1 cellular context compared by ENCODE assay signal in the genomic region with DNA sequence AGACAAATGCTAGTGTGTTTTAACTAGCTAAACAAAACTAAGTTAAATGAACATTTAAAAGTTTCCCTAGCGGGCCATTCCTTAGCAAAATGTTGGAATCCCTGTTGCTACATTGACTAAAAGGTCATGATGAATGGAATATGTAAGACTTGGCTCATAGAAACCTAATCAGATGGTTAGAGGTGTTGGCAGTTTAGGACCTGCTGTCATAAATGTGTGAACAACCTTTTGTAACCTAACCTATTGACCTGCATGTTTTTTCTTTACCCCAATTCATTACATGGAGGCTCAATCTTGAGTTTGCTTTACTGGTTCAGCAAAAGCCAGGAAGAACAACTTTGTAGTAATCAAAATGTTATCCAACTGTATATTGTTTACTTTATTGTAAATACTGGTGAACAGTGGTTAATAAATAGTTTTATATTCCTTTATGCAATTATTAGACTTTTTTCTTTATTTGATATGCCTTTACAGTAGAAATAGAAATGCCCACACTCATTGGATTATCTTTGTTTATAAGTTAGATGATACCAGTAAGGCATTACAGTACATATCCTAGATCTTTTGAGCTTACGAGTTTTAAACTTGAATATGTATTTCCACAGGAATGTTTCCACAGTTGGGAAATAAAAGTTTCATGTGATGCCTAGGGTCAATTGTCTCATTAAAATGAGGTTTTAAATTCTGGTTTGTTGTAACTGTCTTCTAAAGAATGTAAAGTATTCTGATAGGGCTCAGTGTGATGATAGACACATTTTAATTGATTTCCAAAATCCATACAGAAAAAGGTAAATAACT.
TF ChIP-seq lines count a peak whose summit lies in the region.

No MANE protein-coding gene starts in this region.

TF ChIP-seq in HCT116, 20 proteins besides CTCF, POLR2A, EP300 and RAD21:
- TF ChIP-seq ELF1 (IDR thresholded peaks at IDR 0.05; ENCODE audit: borderline replicate concordance, low read depth) (no peak), POLR2AphosphoS5 (IDR thresholded peaks at IDR 0.05; ENCODE audit: low read depth, low read length) (no peak), SP1 (IDR thresholded peaks at IDR 0.05; ENCODE audit: low read depth) (no peak), EZH2phosphoT487 (IDR thresholded peaks at IDR 0.05; ENCODE audit: borderline replicate concordance) (no peak), SRF (IDR thresholded peaks at IDR 0.05; ENCODE audit: low read depth) (no peak), YY1 (IDR thresholded peaks at IDR 0.05; ENCODE audit: extremely low read depth, insufficient replicate concordance, low read depth, low read length) (no peak), JUND (IDR thresholded peaks at IDR 0.05) (no peak)
